In the genomic region with DNA sequence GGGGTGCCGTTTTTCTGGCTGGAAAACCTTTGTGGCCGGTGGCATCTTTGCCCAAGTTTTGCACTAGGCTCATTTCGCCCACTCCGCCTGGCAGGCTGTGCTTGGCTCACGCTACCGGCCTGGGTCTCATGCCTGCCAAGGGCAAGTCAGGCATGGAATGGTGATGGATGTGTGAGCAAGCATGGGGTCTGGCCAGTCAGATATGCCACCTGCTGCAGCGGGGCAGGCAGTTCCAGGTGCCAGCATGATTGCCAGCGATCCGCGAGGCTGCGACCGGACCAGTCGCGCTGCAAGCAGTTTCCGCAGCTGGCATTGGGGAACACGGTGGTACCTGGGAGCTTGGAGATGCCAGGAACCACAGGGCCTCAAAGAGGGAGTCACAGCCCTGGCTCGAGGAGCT, we compare ENCODE assay signal across 17 cellular contexts. TPM values are rescaled to one million over a fixed set of nuclear protein-coding genes. Genes with fewer than 3 reads are reported as not detected.
DNase-seq lines count a peak whose midpoint lies in the region; ATAC-seq, FAIRE-seq and TF ChIP-seq lines count a peak whose summit lies in the region.
"Had no signal": no experiment of that assay in that cellular context is flagged by ENCODE, and none has a peak within 500 bp of the region (broad histone marks: within the 10 kb centered on the region; RNA-seq: fewer than 3 reads in every experiment).

No MANE protein-coding gene starts in this region.

- H3K4me3 ChIP-seq in neuronal stem cell (ENCODE audit: low read length in 2 of 2) (no peak overlapping the region), heart right ventricle (no peak overlapping the region)
- H3K4me3 ChIP-seq in naive thymus-derived CD4-positive, alpha-beta T cell (ENCODE audit: low read length), result no peak overlapping the region
- H3K4me3 ChIP-seq: GM23338 had no signal

- peak overlapping the region; percentile 96 for H3K23ac ChIP-seq in neuronal stem cell (ENCODE audit: low read depth, low read length, poor library complexity)

- H3K27ac ChIP-seq in neuronal stem cell (replicated peaks; ENCODE audit: low read length), result peak overlapping the region; percentile 13
- H3K27ac ChIP-seq in naive thymus-derived CD4-positive, alpha-beta T cell (ENCODE audit: low read depth, low read length), result no peak overlapping the region
- H3K27ac ChIP-seq in heart right ventricle, result no peak overlapping the region
- H3K27ac ChIP-seq: C4-2B had no signal

- no peak for DNase-seq in GM12891 (ENCODE audit: insufficient read length, low spot score)
- peak; percentile 75 for DNase-seq in NCI-H446 treated with DMSO at 0.1 percent for 48 hours (lab: John Stamatoyannopoulos, UW)
- peak; percentile 68 for DNase-seq in cerebellum (ENCODE audit: low spot score)
- no peak for DNase-seq in neuronal stem cell (ENCODE audit: low spot score)
- DNase-seq in naive thymus-derived CD4-positive, alpha-beta T cell, result no peak
- no peak for DNase-seq in heart right ventricle
- DNase-seq in NCI-H1694 treated with DMSO at 0.1 percent for 48 hours (lab: John Stamatoyannopoulos, UW), result no peak
- DNase-seq: BE2C; CD4-positive, alpha-beta memory T cell; DMS153; DMS79 treated with DMSO at 0.1 percent for 48 hours; EL; GDM1 had no signal

- peak overlapping the region; percentile 74 for H3K18ac ChIP-seq in neuronal stem cell (ENCODE audit: low read length)

- FAIRE-seq in GM12891 (lab: Jason Lieb, UNC), result peak; percentile 5
- FAIRE-seq: A204.1 had no signal

- peaks cover 0 to 12% (median 7%) of the 10 kb centered on the region in 7 donors for H3K4me1 Mint-ChIP-seq in naive thymus-derived CD4-positive, alpha-beta T cell

- H2BK5ac ChIP-seq in neuronal stem cell (ENCODE audit: low read length), result no peak overlapping the region

- no peak overlapping the region for H4K91ac ChIP-seq in neuronal stem cell (ENCODE audit: low read depth, low read length, poor library complexity)

- H2AFZ ChIP-seq in neuronal stem cell (ENCODE audit: low read length), result no peak overlapping the region
- H2AFZ ChIP-seq: GM23338 had no signal

- intact Hi-C loops in naive thymus-derived CD4-positive, alpha-beta T cell (cut with micrococcal nuclease), result no loop called here
- intact Hi-C loops in heart right ventricle (cut with DNase I), result no loop called here

- no peak for TF ChIP-seq CTCF in heart right ventricle (IDR thresholded peaks at IDR 0.05)

- H3K4ac ChIP-seq in neuronal stem cell (ENCODE audit: low read length), result peak overlapping the region; percentile 76

- no peak overlapping the region for H3K14ac ChIP-seq in neuronal stem cell (ENCODE audit: low read length)

- peaks cover 2 to 19% of the 10 kb centered on the region in 2 donors for H3K9me3 ChIP-seq in neuronal stem cell (replicated peaks in 1 of 2; ENCODE audit: control insufficient read depth in 2 of 2, insufficient read depth in 1 of 2, low read depth in 1 of 2, low read length in 2 of 2)
- H3K9me3 ChIP-seq in naive thymus-derived CD4-positive, alpha-beta T cell (ENCODE audit: control insufficient read depth in 2 of 3, low read length in 3 of 3), result no peaks in the 10 kb centered on the region
- peaks cover 0 to 24% (median 11%) of the 10 kb centered on the region in 11 donors for H3K9me3 ChIP-seq in heart right ventricle
- H3K9me3 ChIP-seq: BE2C had no signal

- no CpG with 5 or more reads among the region's 17 CpGs for WGBS in neuronal stem cell (ENCODE audit: extremely low coverage in 2 of 2, insufficient read length in 2 of 2, insufficient replicate concordance in 1 of 2), 2 donors
- 97% methylated on average over 17 of the region's 17 CpGs for WGBS in heart right ventricle, 2 donors

- TF ChIP-seq POLR2A in GM12891 (IDR thresholded peaks at IDR 0.05; ENCODE audit: low read depth, low read length), result no peak

- H2BK120ac ChIP-seq in neuronal stem cell (ENCODE audit: low read depth, low read length), result no peak overlapping the region

- H3K36me3 ChIP-seq in neuronal stem cell (replicated peaks in 1 of 2; ENCODE audit: control insufficient read depth in 2 of 2, insufficient read depth in 2 of 2, low read length in 2 of 2) (peaks cover 4 to 88% of the 10 kb centered on the region in 2 donors), heart right ventricle (peaks cover 0 to 87% (median 8%) of the 10 kb centered on the region in 9 donors)
- H3K36me3 ChIP-seq in naive thymus-derived CD4-positive, alpha-beta T cell (ENCODE audit: control insufficient read depth in 2 of 3, insufficient read depth in 3 of 3, low read length in 3 of 3), result peaks cover 0 to 17% (median 0%) of the 10 kb centered on the region in 3 experiments

- H3K27me3 ChIP-seq in neuronal stem cell (ENCODE audit: control insufficient read depth in 3 of 3, insufficient read depth in 3 of 3, low read depth in 1 of 3, low read length in 3 of 3) (no peaks in the 10 kb centered on the region), heart right ventricle (no peaks in the 10 kb centered on the region)
- H3K27me3 ChIP-seq in naive thymus-derived CD4-positive, alpha-beta T cell (ENCODE audit: control insufficient read depth in 2 of 2, insufficient read depth in 2 of 2, low read length in 2 of 2), result no peaks in the 10 kb centered on the region
- H3K27me3 ChIP-seq: BE2C had no signal

- peaks cover 0 to 25% (median 14%) of the 10 kb centered on the region in 11 donors for H3K9me3 Mint-ChIP-seq in naive thymus-derived CD4-positive, alpha-beta T cell

- no peaks in the 10 kb centered on the region for H3K79me1 ChIP-seq in neuronal stem cell (ENCODE audit: low read depth, low read length)

- no peak overlapping the region for H3K9ac ChIP-seq in neuronal stem cell (ENCODE audit: low read depth, low read length, poor library complexity)

- H3K4me2 ChIP-seq in neuronal stem cell (ENCODE audit: insufficient read depth, low read length, poor library complexity, severe bottlenecking), result no peak overlapping the region
- H3K4me2 ChIP-seq: GM23338 had no signal

- no peaks in the 10 kb centered on the region for H3K27me3 Mint-ChIP-seq in naive thymus-derived CD4-positive, alpha-beta T cell
- H3K27me3 Mint-ChIP-seq: CD4-positive, alpha-beta memory T cell had no signal

- peaks cover 15 to 64% (median 55%) of the 10 kb centered on the region in 5 donors for H3K36me3 Mint-ChIP-seq in naive thymus-derived CD4-positive, alpha-beta T cell

- POLR2A ChIA-PET in naive thymus-derived CD4-positive, alpha-beta T cell (lab: Charles Lee), result no interaction called here

- no peak overlapping the region for H2BK15ac ChIP-seq in neuronal stem cell (ENCODE audit: low read length)

- H2AK5ac ChIP-seq in neuronal stem cell (ENCODE audit: low read depth, low read length), result peak overlapping the region; percentile 68

- ATAC-seq in GM21526 (IDR thresholded peaks at IDR 0.05; ENCODE audit: low FRiP score, unreplicated experiment) (no peak), heart right ventricle (no peak)
- no peak for ATAC-seq in naive thymus-derived CD4-positive, alpha-beta T cell

- CTCF ChIA-PET in naive thymus-derived CD4-positive, alpha-beta T cell (lab: Charles Lee), result no interaction called here

- no peak overlapping the region for H2BK12ac ChIP-seq in neuronal stem cell (ENCODE audit: low read length)

- peak overlapping the region; percentile 52 for H4K8ac ChIP-seq in neuronal stem cell (ENCODE audit: low read depth, low read length)

- H3K27ac Mint-ChIP-seq in naive thymus-derived CD4-positive, alpha-beta T cell, result no peak overlapping the region
- H3K27ac Mint-ChIP-seq: CD4-positive, alpha-beta memory T cell; GM23338 had no signal

- no peak overlapping the region for H3K4me3 Mint-ChIP-seq in naive thymus-derived CD4-positive, alpha-beta T cell
- H3K4me3 Mint-ChIP-seq: CD4-positive, alpha-beta memory T cell; GM23338 had no signal

- H3K4me1 ChIP-seq in neuronal stem cell (ENCODE audit: control insufficient read depth in 2 of 2, insufficient read depth in 1 of 2, low read depth in 1 of 2, low read length in 2 of 2) (peaks cover 0 to 9% of the 10 kb centered on the region in 2 donors), heart right ventricle (no peaks in the 10 kb centered on the region)
- no peaks in the 10 kb centered on the region for H3K4me1 ChIP-seq in naive thymus-derived CD4-positive, alpha-beta T cell (ENCODE audit: control insufficient read depth in 2 of 2, insufficient read depth in 2 of 2, low read length in 2 of 2)

TF ChIP-seq in GM12891, 5 proteins besides CTCF, POLR2A, EP300 and RAD21:
- no peak for TF ChIP-seq POU2F2 (IDR thresholded peaks at IDR 0.05; ENCODE audit: low read depth, low read length)
- no peak for TF ChIP-seq POLR2AphosphoS5 (IDR thresholded peaks at IDR 0.05; ENCODE audit: low read depth, low read length)
- TF ChIP-seq TAF1 (IDR thresholded peaks at IDR 0.05; ENCODE audit: low read depth, low read length), result no peak
- TF ChIP-seq SPI1 (IDR thresholded peaks at IDR 0.05; ENCODE audit: low read depth, low read length), result no peak
- no peak for TF ChIP-seq PAX5 (IDR thresholded peaks at IDR 0.05; ENCODE audit: insufficient read depth, low read length, severe bottlenecking)

RNA-seq across cellular contexts. Expression of a gene that starts 40.6 kb away (rescaled TPM):
- 4.0 TPM for polyA plus RNA-seq in GM12891 (2012; ENCODE audit: low read depth, missing spikeins)
- total RNA-seq in cerebellum (53.4 TPM), heart right ventricle (1 to 10 TPM; 2.4 to 7.9 (median 4.9) TPM)
- polyA plus RNA-seq in neuronal stem cell (2013, experiment 1 of 2), result 20.1 TPM
- polyA plus RNA-seq in neuronal stem cell (2013, experiment 2 of 2), result 21.8 TPM
- total RNA-seq in naive thymus-derived CD4-positive, alpha-beta T cell, result 10 to 100 TPM in 4 of 5 experiments, 1 to 10 TPM in 1; 9.2 to 28.2 (median 20.9) TPM
- 1 to 10 TPM; 7.2 to 8.6 TPM for polyA plus RNA-seq in naive thymus-derived CD4-positive, alpha-beta T cell
- polyA plus RNA-seq in heart right ventricle, result 1 to 10 TPM; 1.8 to 3.0 TPM

Comparison
In these comparisons a context has a peak if more than half of its experiments do, and no peak if none do; other contexts are left out.
1. DNase-seq: peak in NCI-H446 treated with DMSO at 0.1 percent for 48 hours (single experiment) and cerebellum (single experiment); none in GM12891 (single experiment), neuronal stem cell (single experiment), naive thymus-derived CD4-positive, alpha-beta T cell (0 of 9), heart right ventricle (0 of 2) and NCI-H1694 treated with DMSO at 0.1 percent for 48 hours (single experiment).